16 cellular contexts compared by ENCODE assay signal in genomic region chr12:9030776-9031175, GRCh38.
"Had no signal": no experiment of that assay in that cellular context is flagged by ENCODE, and none has a peak within 500 bp of the region (broad histone marks: within the 10 kb centered on the region; RNA-seq: fewer than 3 reads in every experiment).

No MANE protein-coding gene starts in this region.

- H3K27ac ChIP-seq: body of pancreas, lower lobe of right lung, tibial nerve, WERI-Rb-1 had no signal

- ATAC-seq: activated T-cell treated with anti-CD3 and anti-CD28 coated beads, Interleukin-2, amount 50 U/mL, for 4 hours; body of pancreas; lower lobe of right lung had no signal

- H3K27me3 ChIP-seq: body of pancreas, tibial nerve had no signal

- H3K36me3 ChIP-seq: lower lobe of right lung, tibial nerve, WERI-Rb-1 had no signal

- DNase-seq: activated CD4-positive, alpha-beta T cell treated with anti-CD3 and anti-CD28 coated beads for 1 hour; activated CD4-positive, alpha-beta T cell treated with anti-CD3 and anti-CD28 coated beads, Interleukin-2, amount 50 U/mL, for 48 hours; activated effector memory CD4-positive, alpha-beta T cell treated with Interleukin-2 at 50 U/mL for 16 hours; activated T-cell treated with anti-CD3 and anti-CD28 coated beads, Interleukin-2, amount 50 U/mL, for 4 hours; body of pancreas; erythroblast; foreskin melanocyte; glutamatergic neuron; hippocampal formation; lower lobe of right lung; nucleus accumbens; stimulated activated naive CD4-positive, alpha-beta T cell treated with Interleukin-2 at 50 U/mL for 16 hours; T-helper 2 cell; WERI-Rb-1 had no signal

- H3K9me3 ChIP-seq: body of pancreas, lower lobe of right lung, tibial nerve had no signal

- H3K4me3 ChIP-seq: body of pancreas, lower lobe of right lung, tibial nerve had no signal

- H3K27ac Mint-ChIP-seq: nephron had no signal

- H3K4me1 Mint-ChIP-seq: nephron had no signal

- H3K9me3 Mint-ChIP-seq: nephron had no signal

- H3K4me1 ChIP-seq: body of pancreas, lower lobe of right lung, tibial nerve had no signal

- H3K4me3 Mint-ChIP-seq: activated T-cell treated with anti-CD3 and anti-CD28 coated beads, Interleukin-2, amount 50 U/mL, for 4 hours; nephron had no signal
